ENCODE assay signal across 14 cellular contexts in the genomic region with DNA sequence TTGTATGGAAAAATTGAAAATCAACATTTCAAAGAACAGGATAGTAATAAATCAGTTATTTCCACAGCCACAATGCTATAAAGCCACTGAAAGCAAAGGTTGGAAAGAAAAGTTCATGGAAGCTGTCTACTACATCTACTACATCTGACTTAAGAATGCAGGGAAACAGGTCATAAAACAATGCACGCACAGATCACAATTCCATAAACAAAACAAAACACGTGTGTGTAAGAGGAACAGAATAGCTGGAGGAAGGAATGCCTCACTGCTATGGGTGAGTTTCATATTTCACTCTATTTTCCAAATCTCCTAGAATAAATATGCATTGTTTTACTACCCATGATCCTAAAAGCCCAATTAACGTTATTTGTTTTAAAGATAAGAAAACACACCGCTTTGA.
DNase-seq lines count a peak whose midpoint lies in the region; TF ChIP-seq lines count a peak whose summit lies in the region.
"Had no signal": no experiment of that assay in that cellular context is flagged by ENCODE, and none has a peak within 500 bp of the region (broad histone marks: within the 10 kb centered on the region; RNA-seq: fewer than 3 reads in every experiment).

No MANE protein-coding gene starts in this region.

- no peaks in the 10 kb centered on the region for H4K20me1 ChIP-seq in osteoblast (ENCODE audit: insufficient read depth, low read length)
- H4K20me1 ChIP-seq in Karpas-422 (ENCODE audit: insufficient read depth, low read depth, low read length), result no peaks in the 10 kb centered on the region

- no peak overlapping the region for H3K27ac Mint-ChIP-seq in HFFc6
- H3K27ac Mint-ChIP-seq: CD4-positive, CD25-positive, alpha-beta regulatory T cell had no signal

- no peak overlapping the region for H3K4me3 Mint-ChIP-seq in HFFc6
- H3K4me3 Mint-ChIP-seq: CD4-positive, CD25-positive, alpha-beta regulatory T cell had no signal

- no peak overlapping the region for H3K9ac ChIP-seq in Karpas-422 (ENCODE audit: low read length)
- H3K9ac ChIP-seq: BLaER1 treated with 17β-estradiol and CSF1 and Interleukin-3, amounts not matched to agents 10 nM and 100 nM; GM23248 had no signal

- WGBS in esophagus muscularis mucosa, result 77% methylated on average over 4 of the region's 4 CpGs

- H3K27me3 ChIP-seq in esophagus muscularis mucosa, result no peaks in the 10 kb centered on the region
- no peaks in the 10 kb centered on the region for H3K27me3 ChIP-seq in osteoblast (ENCODE audit: insufficient read depth, low read length)
- no peaks in the 10 kb centered on the region for H3K27me3 ChIP-seq in Karpas-422 (ENCODE audit: low read length)
- H3K27me3 ChIP-seq: BLaER1 treated with 17β-estradiol and CSF1 and Interleukin-3, amounts not matched to agents 10 nM and 100 nM had no signal

- H3K27me3 Mint-ChIP-seq in HFFc6 (ENCODE audit: insufficient read depth), result no peaks in the 10 kb centered on the region; the same call in 1 of the 2 replicates
- H3K27me3 Mint-ChIP-seq: CD4-positive, CD25-positive, alpha-beta regulatory T cell had no signal

- TF ChIP-seq CTCF in 22Rv1 (IDR thresholded peaks at IDR 0.05) (no peak), HFFc6 (IDR thresholded peaks at IDR 0.05) (no peak), esophagus muscularis mucosa (IDR thresholded peaks at IDR 0.05) (no peak), osteoblast (IDR thresholded peaks at IDR 0.05; ENCODE audit: extremely low read depth, low read depth, low read length) (no peak)

- no peak for TF ChIP-seq POLR2A in esophagus muscularis mucosa (IDR thresholded peaks at IDR 0.05; ENCODE audit: low read depth)

- peaks cover 10% of the 10 kb centered on the region for H3K4me1 Mint-ChIP-seq in HFFc6 (ENCODE audit: low read depth)
- H3K4me1 Mint-ChIP-seq: CD4-positive, CD25-positive, alpha-beta regulatory T cell had no signal

- no peaks in the 10 kb centered on the region for H3K9me3 ChIP-seq in esophagus muscularis mucosa
- no peaks in the 10 kb centered on the region for H3K9me3 ChIP-seq in osteoblast (ENCODE audit: low read depth, low read length)
- no peaks in the 10 kb centered on the region for H3K9me3 ChIP-seq in Karpas-422 (ENCODE audit: low read length)
- H3K9me3 ChIP-seq: BLaER1 treated with 17β-estradiol and CSF1 and Interleukin-3, amounts not matched to agents 10 nM and 100 nM had no signal

- no peaks in the 10 kb centered on the region for H3K9me2 ChIP-seq in Karpas-422 (replicated peaks; ENCODE audit: insufficient read depth, low read length)

- H3K4me3 ChIP-seq in esophagus muscularis mucosa (no peak overlapping the region), osteoblast (ENCODE audit: insufficient read depth, low read length) (no peak overlapping the region), Karpas-422 (ENCODE audit: low read length) (no peak overlapping the region)
- H3K4me3 ChIP-seq: BLaER1 treated with 17β-estradiol and CSF1 and Interleukin-3, amounts not matched to agents 10 nM and 100 nM; GM23248 had no signal

- 0 out of 2 replicates have a peak overlapping the region, but pooled peaks have one; percentile 20 for H3K27ac ChIP-seq in 22Rv1
- H3K27ac ChIP-seq in esophagus muscularis mucosa (replicated peaks in 1 of 4), result no peak overlapping the region
- no peak overlapping the region for H3K27ac ChIP-seq in osteoblast (ENCODE audit: low read depth, low read length)
- no peak overlapping the region for H3K27ac ChIP-seq in Karpas-422 (ENCODE audit: low read length)
- H3K27ac ChIP-seq: BLaER1 treated with 17β-estradiol and CSF1 and Interleukin-3, amounts not matched to agents 10 nM and 100 nM; GM23248 had no signal

- H3K36me3 Mint-ChIP-seq in HFFc6 (ENCODE audit: low read depth), result peaks cover 10% of the 10 kb centered on the region; the same call in 1 of the 2 replicates

- H3K9me3 Mint-ChIP-seq in HFFc6, result no peaks in the 10 kb centered on the region
- H3K9me3 Mint-ChIP-seq: CD4-positive, CD25-positive, alpha-beta regulatory T cell had no signal

- TF ChIP-seq EP300 in esophagus muscularis mucosa (IDR thresholded peaks at IDR 0.05), result no peak

- peaks cover 10 to 97% (median 70%) of the 10 kb centered on the region in 4 donors for H3K36me3 ChIP-seq in esophagus muscularis mucosa
- peaks cover 35% of the 10 kb centered on the region for H3K36me3 ChIP-seq in osteoblast (ENCODE audit: insufficient read depth, low read length)
- H3K36me3 ChIP-seq in Karpas-422 (ENCODE audit: insufficient read depth, low read length), result no peaks in the 10 kb centered on the region; the same call in 1 of the 2 replicates

- peaks cover 0 to 13% (median 12%) of the 10 kb centered on the region in 4 donors for H3K4me1 ChIP-seq in esophagus muscularis mucosa
- H3K4me1 ChIP-seq in osteoblast (ENCODE audit: insufficient read depth, low read length), result no peaks in the 10 kb centered on the region
- H3K4me1 ChIP-seq in Karpas-422 (ENCODE audit: low read length), result no peaks in the 10 kb centered on the region
- H3K4me1 ChIP-seq: BLaER1 treated with 17β-estradiol and CSF1 and Interleukin-3, amounts not matched to agents 10 nM and 100 nM had no signal

- H3K79me2 ChIP-seq in osteoblast (ENCODE audit: insufficient read depth, low read length) (no peaks in the 10 kb centered on the region), Karpas-422 (ENCODE audit: low read length) (no peaks in the 10 kb centered on the region)

- intact Hi-C loops in esophagus muscularis mucosa (cut with DNase I), result no loop called here

- no peak overlapping the region for H2AFZ ChIP-seq in osteoblast (ENCODE audit: low read length)
- no peak overlapping the region for H2AFZ ChIP-seq in Karpas-422 (ENCODE audit: low read length)
- H2AFZ ChIP-seq: GM23248 had no signal

- H3K4me2 ChIP-seq in osteoblast (ENCODE audit: insufficient read depth, low read length) (no peak overlapping the region), Karpas-422 (ENCODE audit: low read depth, low read length, poor library complexity, severe bottlenecking) (no peak overlapping the region)
- H3K4me2 ChIP-seq: BLaER1 treated with 17β-estradiol and CSF1 and Interleukin-3, amounts not matched to agents 10 nM and 100 nM had no signal

- DNase-seq in HFFc6 (peak; percentile 28), dedifferentiated amniotic fluid mesenchymal stem cell (ENCODE audit: extremely low spot score) (peak; percentile 42), esophagus muscularis mucosa (ENCODE audit: extremely low spot score) (peak; percentile 7), osteoblast (ENCODE audit: insufficient read length, low spot score, missing footprints) (no peak), SKM-1 (lab: John Stamatoyannopoulos, UW; ENCODE audit: unreplicated experiment) (no peak), NCI-H128 (lab: John Stamatoyannopoulos, UW; ENCODE audit: unreplicated experiment) (no peak), Karpas-422 (no peak)
- DNase-seq: 8988T; AML-193; CD4-positive, CD25-positive, alpha-beta regulatory T cell; DMS53; GM23248 had no signal

Comparison
In these comparisons a context has a peak if more than half of its experiments do, and no peak if none do; other contexts are left out.
1. DNase-seq: peak in HFFc6 (single experiment), dedifferentiated amniotic fluid mesenchymal stem cell (single experiment) and esophagus muscularis mucosa (single experiment); none in osteoblast (single experiment), SKM-1 (single experiment), NCI-H128 (single experiment) and Karpas-422 (single experiment).